Comparison of ENCODE assay signal across 1 cellular context in genomic region chr6:98823428-98823827, GRCh38.
TF ChIP-seq lines count a peak whose summit lies in the region.

No MANE protein-coding gene starts in this region.

TF ChIP-seq in K562, 482 proteins besides CTCF, POLR2A, EP300 and RAD21 (continued from another document):
- TF ChIP-seq JUN (IDR thresholded peaks at IDR 0.05; ENCODE audit: borderline replicate concordance, low read depth, low read length) (no peak), JUN (CRISPR knock-in tag; IDR thresholded peaks at IDR 0.05; ENCODE audit: borderline replicate concordance) (no peak), STAT6 (CRISPR knock-in tag; IDR thresholded peaks at IDR 0.05) (no peak), ILF3 (IDR thresholded peaks at IDR 0.05; ENCODE audit: borderline replicate concordance) (no peak), ZBTB8A (IDR thresholded peaks at IDR 0.05; ENCODE audit: partially characterized antibody) (no peak), ZNF584 (CRISPR knock-in tag; IDR thresholded peaks at IDR 0.05; ENCODE audit: low read depth) (no peak), AFF1 (IDR thresholded peaks at IDR 0.05; ENCODE audit: low read depth in 1 of 2, partially characterized antibody in 2 of 2) (no peak), GABPB2 (CRISPR knock-in tag; conservative IDR thresholded peaks at IDR 0.05) (no peak), ZNF586 (CRISPR knock-in tag; conservative IDR thresholded peaks at IDR 0.05) (no peak), HNRNPH1 (optimal IDR thresholded peaks at IDR 0.05; ENCODE audit: low read depth, low read length) (no peak)
